10 cellular contexts compared by ENCODE assay signal in genomic region chr1:207007352-207008033, GRCh38. TPM values are rescaled to one million over a fixed set of nuclear protein-coding genes. Genes with fewer than 3 reads are reported as not detected.
DNase-seq lines count a peak whose midpoint lies in the region; TF ChIP-seq lines count a peak whose summit lies in the region.
"Had no signal": no experiment of that assay in that cellular context is flagged by ENCODE, and none has a peak within 500 bp of the region (broad histone marks: within the 10 kb centered on the region; RNA-seq: fewer than 3 reads in every experiment).

No MANE protein-coding gene starts in this region.

- no peaks in the 10 kb centered on the region for H3K36me3 ChIP-seq in PC-9 (ENCODE audit: low read depth)
- H3K36me3 ChIP-seq in esophagus (ENCODE audit: control insufficient read depth in 2 of 2, insufficient read depth in 2 of 2, low read length in 1 of 2): no peaks in the 10 kb centered on the region
- H3K36me3 ChIP-seq in neuronal stem cell (replicated peaks in 1 of 2; ENCODE audit: control insufficient read depth in 2 of 2, insufficient read depth in 2 of 2, low read length in 2 of 2): no peaks in the 10 kb centered on the region
- H3K36me3 ChIP-seq in CD8-positive, alpha-beta memory T cell (ENCODE audit: insufficient read depth, low read length): no peaks in the 10 kb centered on the region

- peaks cover 4 to 11% (median 6%) of the 10 kb centered on the region in 3 donors for H3K27me3 Mint-ChIP-seq in immature natural killer cell (ENCODE audit: low read depth in 3 of 3)
- peaks cover 21 to 40% of the 10 kb centered on the region in 2 donors for H3K27me3 Mint-ChIP-seq in CD8-positive, alpha-beta memory T cell

- H3K9me3 Mint-ChIP-seq in immature natural killer cell: no peaks in the 10 kb centered on the region
- no peaks in the 10 kb centered on the region for H3K9me3 Mint-ChIP-seq in CD8-positive, alpha-beta memory T cell

- no peaks in the 10 kb centered on the region for H3K36me3 Mint-ChIP-seq in immature natural killer cell
- H3K36me3 Mint-ChIP-seq in CD8-positive, alpha-beta memory T cell: no peaks in the 10 kb centered on the region

- no peak overlapping the region for H3K14ac ChIP-seq in neuronal stem cell (ENCODE audit: low read length)

- no peak overlapping the region for H2BK12ac ChIP-seq in neuronal stem cell (ENCODE audit: low read length)

- H3K9ac ChIP-seq in neuronal stem cell (ENCODE audit: low read depth, low read length, poor library complexity): no peak overlapping the region

- H3K9me2 ChIP-seq in PC-9 (ENCODE audit: insufficient read depth): no peaks in the 10 kb centered on the region

- H3K27ac Mint-ChIP-seq in immature natural killer cell: no peak overlapping the region
- peak overlapping the region in 1 of 8 donors; percentile 15 for H3K27ac Mint-ChIP-seq in CD8-positive, alpha-beta memory T cell

- no peaks in the 10 kb centered on the region for H4K20me1 ChIP-seq in PC-9 (ENCODE audit: insufficient read depth)

- TF ChIP-seq CTCF in PC-9 (conservative IDR thresholded peaks at IDR 0.05): no peak

- H3K4me3 ChIP-seq in PC-9 (0 out of 2 replicates have a peak overlapping the region, but pooled peaks have one; percentile 9), esophagus (ENCODE audit: low read depth in 1 of 2, low read length in 2 of 2) (no peak overlapping the region), neuronal stem cell (ENCODE audit: low read length in 2 of 2) (no peak overlapping the region)
- no peak overlapping the region for H3K4me3 ChIP-seq in CD8-positive, alpha-beta memory T cell (ENCODE audit: low read length)

- no peaks in the 10 kb centered on the region for H3K79me2 ChIP-seq in PC-9 (ENCODE audit: low read depth)

- H2AK5ac ChIP-seq in neuronal stem cell (ENCODE audit: low read depth, low read length): no peak overlapping the region

- H3F3A ChIP-seq in PC-9 (ENCODE audit: insufficient read depth, low read depth): peaks cover 31% of the 10 kb centered on the region

- CTCF ChIA-PET in PC-9 (lab: Charles Lee): interaction anchor here (2.7 kb wide), 1 partner anchor 12 kb away, joined by 11 read pairs; no protein-coding TSS in a partner anchor
- CTCF ChIA-PET in CD8-positive, alpha-beta memory T cell (lab: Charles Lee): no interaction called here

- no peak overlapping the region for H4K91ac ChIP-seq in neuronal stem cell (ENCODE audit: low read depth, low read length, poor library complexity)

- BruUV-seq in PC-9 (replicated peaks; lab: Mats Ljungman, UMichigan): TSS peak; percentile 34

- intact Hi-C loops in PC-9 (cut with micrococcal nuclease; ENCODE audit: unreplicated experiment): loop anchor here (1.0 kb wide), 3 partner anchors 13 to 25 kb away; no protein-coding TSS in a partner anchor

- no peak overlapping the region for H2BK120ac ChIP-seq in neuronal stem cell (ENCODE audit: low read depth, low read length)

- H3K4me2 ChIP-seq in PC-9 (peak overlapping the region; percentile 70), neuronal stem cell (ENCODE audit: insufficient read depth, low read length, poor library complexity, severe bottlenecking) (no peak overlapping the region)

- H3K23ac ChIP-seq in neuronal stem cell (ENCODE audit: low read depth, low read length, poor library complexity): no peak overlapping the region

- H3K27me3 ChIP-seq in PC-9 (ENCODE audit: insufficient read depth, low read depth) (no peaks in the 10 kb centered on the region), esophagus (ENCODE audit: control insufficient read depth in 1 of 2, insufficient read depth in 2 of 2, low read length in 2 of 2) (no peaks in the 10 kb centered on the region), neuronal stem cell (ENCODE audit: control insufficient read depth in 3 of 3, insufficient read depth in 3 of 3, low read depth in 1 of 3, low read length in 3 of 3) (peaks cover 0 to 43% (median 0%) of the 10 kb centered on the region in 3 experiments)
- no peaks in the 10 kb centered on the region for H3K27me3 ChIP-seq in CD8-positive, alpha-beta memory T cell (ENCODE audit: insufficient read depth, low read length, poor library complexity, severe bottlenecking)

- H3K4me1 Mint-ChIP-seq in immature natural killer cell: no peaks in the 10 kb centered on the region
- H3K4me1 Mint-ChIP-seq in CD8-positive, alpha-beta memory T cell: peaks cover 0 to 6% (median 4%) of the 10 kb centered on the region in 3 donors

- no peak overlapping the region for H2BK15ac ChIP-seq in neuronal stem cell (ENCODE audit: low read length)

- POLR2A ChIA-PET in PC-9 (lab: Charles Lee; ENCODE audit: unreplicated experiment): interaction anchor here (0.6 to 1.1 kb wide), 5 partner anchors 13 to 46 kb away, joined by 3 to 6 read pairs (median 5); no protein-coding TSS in a partner anchor
- POLR2A ChIA-PET in CD8-positive, alpha-beta memory T cell (lab: Charles Lee): no interaction called here

- peak; percentile 91 for DNase-seq in AG20443 (ENCODE audit: low spot score)
- DNase-seq in PC-9: peak; percentile 83 to 98
- peak; percentile 37 for DNase-seq in neuronal stem cell (ENCODE audit: low spot score)
- DNase-seq in activated CD8-positive, alpha-beta memory T cell treated with anti-CD3 and anti-CD28 coated beads for 24 hours: no peak
- no peak for DNase-seq in G401 (ENCODE audit: low spot score)
- no peak for DNase-seq in immature natural killer cell
- no peak for DNase-seq in CD8-positive, alpha-beta memory T cell
- DNase-seq: MV-4-11; stimulated activated CD4-positive, alpha-beta T cell treated with anti-CD3 and anti-CD28 coated beads, Interleukin-4, amount 100 ng/mL, for 4 hours had no signal

- H4K8ac ChIP-seq in neuronal stem cell (ENCODE audit: low read depth, low read length): no peak overlapping the region

- no peak overlapping the region for H3K4ac ChIP-seq in neuronal stem cell (ENCODE audit: low read length)

- H2AFZ ChIP-seq in PC-9 (no peak overlapping the region), neuronal stem cell (ENCODE audit: low read length) (no peak overlapping the region)

- WGBS in esophagus, 2 donors: 56 to 60% methylated on average over 5 of the region's 5 CpGs
- no CpG with 5 or more reads among the region's 5 CpGs for WGBS in neuronal stem cell (ENCODE audit: extremely low coverage in 2 of 2, insufficient read length in 2 of 2, insufficient replicate concordance in 1 of 2), 2 donors

- no peak overlapping the region for H3K4me3 Mint-ChIP-seq in immature natural killer cell
- H3K4me3 Mint-ChIP-seq in CD8-positive, alpha-beta memory T cell: no peak overlapping the region

- H3K27ac ChIP-seq in PC-9 (peak overlapping the region; percentile 93), esophagus (ENCODE audit: low read depth in 2 of 2, low read length in 1 of 2) (peak overlapping the region; percentile 65 to 67), neuronal stem cell (replicated peaks; ENCODE audit: low read length) (no peak overlapping the region)
- H3K27ac ChIP-seq in CD8-positive, alpha-beta memory T cell (ENCODE audit: low read depth, low read length): no peak overlapping the region

- H3K79me1 ChIP-seq in neuronal stem cell (ENCODE audit: low read depth, low read length): no peaks in the 10 kb centered on the region

- in situ Hi-C loops in G401 (cut with HindIII; ENCODE audit: low sequenced_read_pairs): no loop called here

- peaks cover 8% of the 10 kb centered on the region; the same call in 1 of the 2 replicates for H3K9me3 ChIP-seq in PC-9 (ENCODE audit: insufficient read depth, low read depth)
- no peaks in the 10 kb centered on the region for H3K9me3 ChIP-seq in esophagus (ENCODE audit: control insufficient read depth in 2 of 2, insufficient read depth in 1 of 2, low read depth in 1 of 2, low read length in 1 of 2)
- H3K9me3 ChIP-seq in neuronal stem cell (replicated peaks in 1 of 2; ENCODE audit: control insufficient read depth in 2 of 2, insufficient read depth in 1 of 2, low read depth in 1 of 2, low read length in 2 of 2): no peaks in the 10 kb centered on the region
- no peaks in the 10 kb centered on the region for H3K9me3 ChIP-seq in CD8-positive, alpha-beta memory T cell (ENCODE audit: low read length)

- H2BK5ac ChIP-seq in neuronal stem cell (ENCODE audit: low read length): no peak overlapping the region

- no peak overlapping the region for H3K18ac ChIP-seq in neuronal stem cell (ENCODE audit: low read length)

- H3K4me1 ChIP-seq in PC-9 (replicated peaks; ENCODE audit: insufficient read depth): peaks cover 57% of the 10 kb centered on the region
- peaks cover 0 to 11% of the 10 kb centered on the region in 2 donors for H3K4me1 ChIP-seq in esophagus (ENCODE audit: control insufficient read depth in 2 of 2, insufficient read depth in 2 of 2, low read length in 1 of 2)
- peaks cover 0 to 8% of the 10 kb centered on the region in 2 donors for H3K4me1 ChIP-seq in neuronal stem cell (ENCODE audit: control insufficient read depth in 2 of 2, insufficient read depth in 1 of 2, low read depth in 1 of 2, low read length in 2 of 2)
- H3K4me1 ChIP-seq in CD8-positive, alpha-beta memory T cell (ENCODE audit: insufficient read depth, low read length): no peaks in the 10 kb centered on the region

RNA-seq across cellular contexts. Expression of gene C1orf116, which starts 25.1 kb away (rescaled TPM):
- total RNA-seq in PC-9 (2021): 30.2 and 36.7 TPM in 2 replicates
- polyA plus RNA-seq in esophagus (10 to 100 TPM; 72.9 to 85.8 TPM), immature natural killer cell (under 1 TPM in 1 of 3 donors, not detected in 2; 0.31 TPM)
- polyA plus RNA-seq in neuronal stem cell (2013, experiment 1 of 2): 0.15 TPM
- 0.17 TPM for polyA plus RNA-seq in neuronal stem cell (2013, experiment 2 of 2)
- not detected in 2 replicates for total RNA-seq in G401 (2014; rRNA removed; shearing (Covaris generic))
- not detected for total RNA-seq in CD8-positive, alpha-beta memory T cell
- polyA plus RNA-seq in CD8-positive, alpha-beta memory T cell: not detected

RNA-seq across cellular contexts. Expression of gene FCAMR, which starts 37.2 kb away (rescaled TPM):
- total RNA-seq in PC-9 (2021): not detected in 2 replicates
- polyA plus RNA-seq in esophagus (under 1 TPM; 0.02 to 0.06 TPM), immature natural killer cell (not detected)
- not detected for polyA plus RNA-seq in neuronal stem cell (2013, experiment 1 of 2)
- not detected for polyA plus RNA-seq in neuronal stem cell (2013, experiment 2 of 2)
- total RNA-seq in G401 (2014; rRNA removed; shearing (Covaris generic)): not detected in 2 replicates
- not detected for total RNA-seq in CD8-positive, alpha-beta memory T cell
- polyA plus RNA-seq in CD8-positive, alpha-beta memory T cell: not detected

RNA-seq across cellular contexts. Expression of gene YOD1, which starts 43.5 kb away (rescaled TPM):
- total RNA-seq in PC-9 (2021): 11.2 and 12.5 TPM in 2 replicates
- polyA plus RNA-seq in esophagus (10 to 100 TPM; 13.9 to 39.4 TPM), immature natural killer cell (1 to 10 TPM in 1 of 3 donors, under 1 TPM in 1, not detected in 1; 0.49 to 1.5 TPM)
- 7.8 TPM for polyA plus RNA-seq in neuronal stem cell (2013, experiment 1 of 2)
- 8.1 TPM for polyA plus RNA-seq in neuronal stem cell (2013, experiment 2 of 2)
- total RNA-seq in G401 (2014; rRNA removed; shearing (Covaris generic)): 9.6 and 14.9 TPM in 2 replicates
- 10 to 100 TPM; 10.3 to 10.6 TPM for total RNA-seq in CD8-positive, alpha-beta memory T cell
- polyA plus RNA-seq in CD8-positive, alpha-beta memory T cell: 0.98 TPM

RNA-seq across cellular contexts. Expression of gene PFKFB2, which starts 45.6 kb away (rescaled TPM):
- 16.3 and 28.0 TPM in 2 replicates for total RNA-seq in PC-9 (2021)
- polyA plus RNA-seq in esophagus (1 to 10 TPM; 4.7 to 8.3 TPM), immature natural killer cell (1 to 10 TPM in 2 of 3 donors, under 1 TPM in 1; 0.94 to 1.8 (median 1.4) TPM)
- 3.0 TPM for polyA plus RNA-seq in neuronal stem cell (2013, experiment 1 of 2)
- polyA plus RNA-seq in neuronal stem cell (2013, experiment 2 of 2): 3.1 TPM
- total RNA-seq in G401 (2014; rRNA removed; shearing (Covaris generic)): 18.8 and 25.6 TPM in 2 replicates
- 1 to 10 TPM; 3.0 to 3.9 TPM for total RNA-seq in CD8-positive, alpha-beta memory T cell
- 0.29 TPM for polyA plus RNA-seq in CD8-positive, alpha-beta memory T cell

Comparison
In these comparisons a context has a peak if more than half of its experiments do, and no peak if none do; other contexts are left out.
1. DNase-seq: peak in AG20443 (single experiment), PC-9 (2 of 2) and neuronal stem cell (single experiment); none in activated CD8-positive, alpha-beta memory T cell treated with anti-CD3 and anti-CD28 coated beads for 24 hours (single experiment), G401 (single experiment), immature natural killer cell (0 of 3) and CD8-positive, alpha-beta memory T cell (0 of 5).
2. H3K27ac ChIP-seq: peak in PC-9 (single experiment) and esophagus (2 of 2); none in neuronal stem cell (single experiment) and CD8-positive, alpha-beta memory T cell (single experiment).
3. RNA of gene C1orf116, which starts 25.1 kb away (total RNA-seq): 30.2 to 36.7 TPM in PC-9; not detected in CD8-positive, alpha-beta memory T cell and not detected in G401; every median in the first group is over 10 times any median in the second.